ENCODE assay signal across 8 cellular contexts in the genomic region with DNA sequence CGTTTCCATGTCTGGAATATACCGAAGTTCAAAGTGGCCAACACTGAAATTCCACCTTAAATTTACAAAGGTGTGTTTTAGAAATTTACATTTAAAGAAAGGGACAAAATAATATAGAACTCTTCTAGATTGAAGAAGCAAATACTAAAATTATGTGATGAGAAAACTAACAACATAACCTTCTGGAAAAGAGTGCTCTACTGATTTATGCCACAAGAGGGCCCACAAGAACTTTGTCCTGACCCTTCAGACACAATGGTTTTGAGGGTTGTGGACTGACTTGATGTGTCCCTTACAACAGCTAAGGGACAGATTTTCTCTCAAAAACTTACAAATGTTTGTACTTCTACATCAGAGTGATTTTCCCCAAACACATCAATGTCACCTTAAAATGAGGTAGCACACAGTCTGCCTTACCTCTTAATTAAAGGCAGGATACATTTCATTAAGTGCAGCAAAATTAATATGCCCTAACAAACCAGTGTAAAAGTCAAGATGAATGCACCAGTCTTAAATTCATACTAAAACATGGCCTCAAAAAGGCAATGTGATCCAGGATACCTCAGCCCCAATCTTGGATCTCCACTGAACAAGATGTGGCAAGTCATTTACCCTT. TPM values are rescaled to one million over a fixed set of nuclear protein-coding genes. Genes with fewer than 3 reads are reported as not detected.
DNase-seq lines count a peak whose midpoint lies in the region; ATAC-seq, FAIRE-seq and TF ChIP-seq lines count a peak whose summit lies in the region.

No MANE protein-coding gene starts in this region.

- TF ChIP-seq CTCF in coronary artery (IDR thresholded peaks at IDR 0.05) (peak; percentile 69), right lobe of liver (IDR thresholded peaks at IDR 0.05) (peak; percentile 70 to 81 (median 78))

- H3K27ac Mint-ChIP-seq in T-helper 2 cell treated with Interferon-gamma antibody and Interleukin-4, amounts not matched to agents 5 μg/mL and 100 μg/mL, for 36 hours, result no peak overlapping the region

- WGBS in right lobe of liver (ENCODE audit: insufficient coverage, low coverage, low lambda C conversion rate, missing lambda C conversion rate), result 90% methylated on average over 2 of the region's 2 CpGs

- no peaks in the 10 kb centered on the region for H3K4me1 ChIP-seq in right lobe of liver

- intact Hi-C loops in right lobe of liver (cut with DNase I), result no loop called here

- H3K36me3 Mint-ChIP-seq in T-helper 2 cell treated with Interferon-gamma antibody and Interleukin-4, amounts not matched to agents 5 μg/mL and 100 μg/mL, for 36 hours (ENCODE audit: low read depth), result peaks cover 32% of the 10 kb centered on the region

- no peaks in the 10 kb centered on the region for H3K27me3 ChIP-seq in right lobe of liver

- H3K4me3 Mint-ChIP-seq in T-helper 2 cell treated with Interferon-gamma antibody and Interleukin-4, amounts not matched to agents 5 μg/mL and 100 μg/mL, for 36 hours, result no peak overlapping the region

- ATAC-seq in right lobe of liver, result peak; percentile 89 to 99 (median 94)

- H3K27me3 Mint-ChIP-seq in T-helper 2 cell treated with Interferon-gamma antibody and Interleukin-4, amounts not matched to agents 5 μg/mL and 100 μg/mL, for 36 hours (ENCODE audit: low read depth), result no peaks in the 10 kb centered on the region

- H3K9me3 Mint-ChIP-seq in T-helper 2 cell treated with Interferon-gamma antibody and Interleukin-4, amounts not matched to agents 5 μg/mL and 100 μg/mL, for 36 hours, result no peaks in the 10 kb centered on the region

- H3K4me3 ChIP-seq in coronary artery, result no peak overlapping the region
- H3K4me3 ChIP-seq in right lobe of liver, result no peak overlapping the region

- H3K9me3 ChIP-seq in right lobe of liver, result no peaks in the 10 kb centered on the region

- peak; percentile 0 to 29 for DNase-seq in activated CD4-positive, alpha-beta T cell treated with anti-CD3 and anti-CD28 coated beads for 24 hours (ENCODE audit: low read depth in 2 of 2)
- no peak for DNase-seq in activated CD4-positive, alpha-beta T cell treated with anti-CD3 and anti-CD28 coated beads for 1 hour
- no peak for DNase-seq in H54 (ENCODE audit: insufficient read length, low spot score)
- DNase-seq in NCI-H1048 (lab: John Stamatoyannopoulos, UW), result peak; percentile 15
- peak; percentile 26 for DNase-seq in T-helper 2 cell treated with Interferon-gamma antibody and Interleukin-4, amounts not matched to agents 5 μg/mL and 100 μg/mL, for 36 hours (ENCODE audit: low spot score)
- DNase-seq in coronary artery (ENCODE audit: low spot score), result no peak
- DNase-seq in right lobe of liver, result no peak
- peak; percentile 47 for DNase-seq in stromal cell of bone marrow (ENCODE audit: low read depth)

- TF ChIP-seq POLR2A in H54 (IDR thresholded peaks at IDR 0.05; ENCODE audit: low read depth, low read length) (no peak), right lobe of liver (IDR thresholded peaks at IDR 0.05) (no peak)

- H3K4me1 Mint-ChIP-seq in T-helper 2 cell treated with Interferon-gamma antibody and Interleukin-4, amounts not matched to agents 5 μg/mL and 100 μg/mL, for 36 hours (ENCODE audit: low read depth), result peaks cover 2% of the 10 kb centered on the region

- FAIRE-seq in H54 (lab: Jason Lieb, UNC), result peak; percentile 89

- H3K27ac ChIP-seq in coronary artery (no peak overlapping the region), right lobe of liver (no peak overlapping the region)

- peaks cover 6 to 45% (median 19%) of the 10 kb centered on the region in 4 donors for H3K36me3 ChIP-seq in right lobe of liver

RNA-seq across cellular contexts. Expression of a gene that starts 36.2 kb away (rescaled TPM):
- 10 to 100 TPM in 4 of 6 experiments, 1 to 10 TPM in 2; 7.0 to 19.1 (median 11.1) TPM for total RNA-seq in right lobe of liver

Comparison
In these comparisons a context has a peak if more than half of its experiments do, and no peak if none do; other contexts are left out.
1. DNase-seq: peak in activated CD4-positive, alpha-beta T cell treated with anti-CD3 and anti-CD28 coated beads for 24 hours (2 of 2), NCI-H1048 (single experiment), T-helper 2 cell treated with Interferon-gamma antibody and Interleukin-4, amounts not matched to agents 5 μg/mL and 100 μg/mL, for 36 hours (single experiment) and stromal cell of bone marrow (single experiment); none in activated CD4-positive, alpha-beta T cell treated with anti-CD3 and anti-CD28 coated beads for 1 hour (single experiment), H54 (single experiment), coronary artery (single experiment) and right lobe of liver (0 of 3).